1 cellular context compared by ENCODE assay signal in the genomic region with DNA sequence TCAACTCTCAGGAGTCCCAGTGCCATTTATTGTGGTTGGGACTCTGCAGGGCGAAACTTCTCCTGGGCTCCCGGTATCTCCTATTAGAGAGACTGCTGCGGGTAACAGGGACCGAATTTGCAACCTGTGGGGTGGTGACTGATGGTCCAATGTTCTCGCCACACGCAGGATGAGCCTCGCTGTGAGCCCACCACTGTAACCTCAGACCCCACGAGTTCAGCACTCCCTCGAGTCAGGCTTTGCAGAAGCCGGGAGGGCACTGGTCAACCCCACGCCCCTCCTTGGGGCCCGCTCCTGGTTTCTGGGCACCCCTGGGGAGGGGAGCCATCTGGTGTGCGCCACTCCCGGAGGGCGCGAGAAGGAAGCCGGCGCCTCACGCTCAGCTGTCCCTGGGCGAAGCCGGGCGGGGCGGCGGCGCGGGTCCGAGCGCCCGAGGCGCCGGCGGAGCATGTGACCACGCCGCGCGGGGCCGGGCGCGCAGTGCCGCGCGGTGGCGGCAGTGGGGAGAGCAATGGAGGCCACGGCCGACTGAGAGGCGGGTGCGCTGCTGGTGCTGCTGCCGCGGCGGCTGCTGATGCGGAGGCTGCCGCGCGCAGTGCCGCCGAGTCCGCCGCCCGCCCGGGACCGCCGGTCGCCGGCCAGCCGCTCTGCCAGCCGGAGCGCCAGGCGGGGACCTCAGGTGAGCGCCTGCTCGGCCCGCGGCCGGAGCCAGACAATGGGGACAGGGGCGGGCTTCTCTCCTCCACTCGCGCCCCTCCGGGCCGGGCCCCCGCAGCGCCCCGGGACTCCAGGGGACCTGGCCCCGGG.
TF ChIP-seq lines count a peak whose summit lies in the region.

No MANE protein-coding gene starts in this region.

TF ChIP-seq in K562, 482 proteins besides CTCF, POLR2A, EP300 and RAD21 (continued from another document and continues in another):
- no peak for TF ChIP-seq STAT6 (CRISPR knock-in tag; IDR thresholded peaks at IDR 0.05)
- no peak for TF ChIP-seq ZNF184 (CRISPR knock-in tag; IDR thresholded peaks at IDR 0.05)
- no peak for TF ChIP-seq ASH1L (IDR thresholded peaks at IDR 0.05; ENCODE audit: borderline replicate concordance, low read depth, partially characterized antibody)
- no peak for TF ChIP-seq PHTF2 (CRISPR knock-in tag; IDR thresholded peaks at IDR 0.05)
- no peak for TF ChIP-seq TFAM (CRISPR knock-in tag; conservative IDR thresholded peaks at IDR 0.05)
- TF ChIP-seq ETS1 (conservative IDR thresholded peaks at IDR 0.05; ENCODE audit: control insufficient read depth, low read depth, low read length), result 0 out of 2 replicates have a peak, but pooled peaks have one; percentile 33
- TF ChIP-seq RBM34 (IDR thresholded peaks at IDR 0.05; ENCODE audit: borderline replicate concordance, insufficient read depth, low read length), result no peak
- no peak for TF ChIP-seq ZNF780A (CRISPR knock-in tag; IDR thresholded peaks at IDR 0.05)
- TF ChIP-seq ZFP36 (IDR thresholded peaks at IDR 0.05; ENCODE audit: low read depth, low read length, partially characterized antibody), result no peak
- TF ChIP-seq ZNF695 (CRISPR knock-in tag; IDR thresholded peaks at IDR 0.05), result no peak
- TF ChIP-seq ZBTB33 (CRISPR knock-in tag; IDR thresholded peaks at IDR 0.05), result no peak
- TF ChIP-seq MGA (IDR thresholded peaks at IDR 0.05), result no peak
- TF ChIP-seq MCM2 (IDR thresholded peaks at IDR 0.05; ENCODE audit: low read depth), result no peak
- TF ChIP-seq ZNF239 (CRISPR knock-in tag; IDR thresholded peaks at IDR 0.05), result no peak
- TF ChIP-seq ERF (CRISPR knock-in tag; IDR thresholded peaks at IDR 0.05), result no peak
- TF ChIP-seq FOXK2 (conservative IDR thresholded peaks at IDR 0.05 in 1 of 2, IDR thresholded peaks at IDR 0.05 in 1 of 2; ENCODE audit: low read depth in 2 of 2), result no peak
- TF ChIP-seq SAFB (IDR thresholded peaks at IDR 0.05; ENCODE audit: borderline replicate concordance, low read depth, low read length), result 0 out of 2 replicates have a peak, but pooled peaks have one; percentile 25
- TF ChIP-seq FOXJ2 (tag; IDR thresholded peaks at IDR 0.05), result no peak
- TF ChIP-seq, protein P1, sequence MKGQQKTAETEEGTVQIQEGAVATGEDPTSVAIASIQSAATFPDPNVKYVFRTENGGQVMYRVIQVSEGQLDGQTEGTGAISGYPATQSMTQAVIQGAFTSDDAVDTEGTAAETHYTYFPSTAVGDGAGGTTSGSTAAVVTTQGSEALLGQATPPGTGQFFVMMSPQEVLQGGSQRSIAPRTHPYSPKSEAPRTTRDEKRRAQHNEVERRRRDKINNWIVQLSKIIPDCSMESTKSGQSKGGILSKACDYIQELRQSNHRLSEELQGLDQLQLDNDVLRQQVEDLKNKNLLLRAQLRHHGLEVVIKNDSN (CRISPR knock-in tag; IDR thresholded peaks at IDR 0.05), result no peak; the same call in 1 of the 2 replicates
- no peak for TF ChIP-seq KLF13 (tag; IDR thresholded peaks at IDR 0.05; ENCODE audit: borderline replicate concordance, low read depth)
- TF ChIP-seq CAMTA2 (CRISPR knock-in tag; conservative IDR thresholded peaks at IDR 0.05), result no peak
- no peak for TF ChIP-seq ZZZ3 (IDR thresholded peaks at IDR 0.05)
- TF ChIP-seq XRCC5 (IDR thresholded peaks at IDR 0.05; ENCODE audit: low read depth, low read length), result no peak
- TF ChIP-seq ZNF785 (CRISPR knock-in tag; IDR thresholded peaks at IDR 0.05), result no peak
- no peak for TF ChIP-seq ZNF134 (CRISPR knock-in tag; conservative IDR thresholded peaks at IDR 0.05)
- TF ChIP-seq RB1 (IDR thresholded peaks at IDR 0.05; ENCODE audit: low read depth), result peak; percentile 65; the same call in 1 of the 2 replicates
- no peak for TF ChIP-seq BRD4 (IDR thresholded peaks at IDR 0.05)
- no peak for TF ChIP-seq SIX5 (IDR thresholded peaks at IDR 0.05; ENCODE audit: borderline replicate concordance in 1 of 2, insufficient read depth in 1 of 2, low read depth in 1 of 2, low read length in 2 of 2)
- no peak for TF ChIP-seq ETV5 (CRISPR knock-in tag; IDR thresholded peaks at IDR 0.05; ENCODE audit: low read depth)
- no peak for TF ChIP-seq PRPF4 (IDR thresholded peaks at IDR 0.05; ENCODE audit: insufficient read depth, low read depth, low read length, poor library complexity, severe bottlenecking)
- no peak for TF ChIP-seq FOS (IDR thresholded peaks at IDR 0.05; ENCODE audit: extremely low read depth, insufficient read length)
- TF ChIP-seq, protein P2, sequence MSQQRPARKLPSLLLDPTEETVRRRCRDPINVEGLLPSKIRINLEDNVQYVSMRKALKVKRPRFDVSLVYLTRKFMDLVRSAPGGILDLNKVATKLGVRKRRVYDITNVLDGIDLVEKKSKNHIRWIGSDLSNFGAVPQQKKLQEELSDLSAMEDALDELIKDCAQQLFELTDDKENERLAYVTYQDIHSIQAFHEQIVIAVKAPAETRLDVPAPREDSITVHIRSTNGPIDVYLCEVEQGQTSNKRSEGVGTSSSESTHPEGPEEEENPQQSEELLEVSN (IDR thresholded peaks at IDR 0.05; ENCODE audit: borderline replicate concordance in 1 of 2, extremely low read depth in 1 of 2, insufficient read depth in 1 of 2, insufficient read length in 1 of 2, low read depth in 1 of 2, low read length in 1 of 2, poor library complexity in 1 of 2, severe bottlenecking in 1 of 2), result peak; percentile 74 to 86
- TF ChIP-seq SMAD2 (IDR thresholded peaks at IDR 0.05; ENCODE audit: low read depth, low read length), result no peak
- TF ChIP-seq, protein P3, sequence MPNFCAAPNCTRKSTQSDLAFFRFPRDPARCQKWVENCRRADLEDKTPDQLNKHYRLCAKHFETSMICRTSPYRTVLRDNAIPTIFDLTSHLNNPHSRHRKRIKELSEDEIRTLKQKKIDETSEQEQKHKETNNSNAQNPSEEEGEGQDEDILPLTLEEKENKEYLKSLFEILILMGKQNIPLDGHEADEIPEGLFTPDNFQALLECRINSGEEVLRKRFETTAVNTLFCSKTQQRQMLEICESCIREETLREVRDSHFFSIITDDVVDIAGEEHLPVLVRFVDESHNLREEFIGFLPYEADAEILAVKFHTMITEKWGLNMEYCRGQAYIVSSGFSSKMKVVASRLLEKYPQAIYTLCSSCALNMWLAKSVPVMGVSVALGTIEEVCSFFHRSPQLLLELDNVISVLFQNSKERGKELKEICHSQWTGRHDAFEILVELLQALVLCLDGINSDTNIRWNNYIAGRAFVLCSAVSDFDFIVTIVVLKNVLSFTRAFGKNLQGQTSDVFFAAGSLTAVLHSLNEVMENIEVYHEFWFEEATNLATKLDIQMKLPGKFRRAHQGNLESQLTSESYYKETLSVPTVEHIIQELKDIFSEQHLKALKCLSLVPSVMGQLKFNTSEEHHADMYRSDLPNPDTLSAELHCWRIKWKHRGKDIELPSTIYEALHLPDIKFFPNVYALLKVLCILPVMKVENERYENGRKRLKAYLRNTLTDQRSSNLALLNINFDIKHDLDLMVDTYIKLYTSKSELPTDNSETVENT (CRISPR knock-in tag; IDR thresholded peaks at IDR 0.05), result no peak
